Comparison of ENCODE assay signal across 22 cellular contexts in genomic region chr2:148998831-148999200, GRCh38. TPM values are rescaled to one million over a fixed set of nuclear protein-coding genes. Genes with fewer than 3 reads are reported as not detected.
DNase-seq lines count a peak whose midpoint lies in the region; ATAC-seq, FAIRE-seq and TF ChIP-seq lines count a peak whose summit lies in the region.
"Had no signal": no experiment of that assay in that cellular context is flagged by ENCODE, and none has a peak within 500 bp of the region (broad histone marks: within the 10 kb centered on the region; RNA-seq: fewer than 3 reads in every experiment).

No MANE protein-coding gene starts in this region.

- peak overlapping the region in 2 of 3 experiments; percentile 50 to 61 for H3K27ac Mint-ChIP-seq in nephron

- no peak overlapping the region for H2AFZ ChIP-seq in HepG2 (ENCODE audit: low read length)

- no peaks in the 10 kb centered on the region for H3K9me3 ChIP-seq in HepG2 (ENCODE audit: low read length)
- H3K9me3 ChIP-seq in right lobe of liver, result no peaks in the 10 kb centered on the region
- H3K9me3 ChIP-seq: BLaER1 treated with 17β-estradiol and CSF1 and Interleukin-3, amounts not matched to agents 10 nM and 100 nM; Caco-2; Peyer's patch; SJSA1 had no signal

- FAIRE-seq in HepG2 (lab: Jason Lieb, UNC), result no peak
- FAIRE-seq: GM12891, GM18507, H54 had no signal

- H3K4me3 ChIP-seq in HepG2 (replicated peaks in 1 of 3; ENCODE audit: insufficient read depth in 1 of 3, low read depth in 2 of 3, low read length in 3 of 3), result no peak overlapping the region
- no peak overlapping the region for H3K4me3 ChIP-seq in right lobe of liver
- no peak overlapping the region for H3K4me3 ChIP-seq in dorsolateral prefrontal cortex
- H3K4me3 ChIP-seq: BLaER1 treated with 17β-estradiol and CSF1 and Interleukin-3, amounts not matched to agents 10 nM and 100 nM; Peyer's patch; SJSA1 had no signal

- H3K9me3 Mint-ChIP-seq in nephron, result no peaks in the 10 kb centered on the region
- H3K9me3 Mint-ChIP-seq: CD4-positive, alpha-beta memory T cell had no signal

- no peak overlapping the region for H3K4me3 Mint-ChIP-seq in nephron
- H3K4me3 Mint-ChIP-seq: CD4-positive, alpha-beta memory T cell had no signal

- H3K4me1 Mint-ChIP-seq in nephron, result peaks cover 41% of the 10 kb centered on the region
- H3K4me1 Mint-ChIP-seq: CD4-positive, alpha-beta memory T cell had no signal

- TF ChIP-seq CTCF in HepG2 (CRISPR knock-in tag; IDR thresholded peaks at IDR 0.05) (no peak), right lobe of liver (IDR thresholded peaks at IDR 0.05) (no peak), dorsolateral prefrontal cortex (IDR thresholded peaks at IDR 0.05 in 54 of 56, conservative IDR thresholded peaks at IDR 0.05 in 2 of 56; ENCODE audit: low read depth in 1 of 56, partially characterized antibody in 56 of 56) (no peak), nephron (IDR thresholded peaks at IDR 0.05; ENCODE audit: unreplicated experiment in 3 of 3) (no peak), GM13977 (IDR thresholded peaks at IDR 0.05; ENCODE audit: extremely low read depth, insufficient read depth, missing control alignments) (no peak)

- in situ Hi-C loops in HepG2 (cut with HindIII; ENCODE audit: extremely low pct_ligation_motif_present, low pct_unique_long_range_greater_than_20kb), result loop anchor here (25.0 kb wide), 2 partner anchors 362 to 1062 kb away; partner anchors contain the start of gene EPC2
- in situ Hi-C loops in GM13977 (cut with MboI; ENCODE audit: low pct_unique_long_range_greater_than_20kb, low sequenced_read_pairs, unreplicated experiment), result loop anchor here (25.0 kb wide), 2 partner anchors 462 to 1012 kb away; no protein-coding TSS in a partner anchor

- no peak overlapping the region for H3K27ac ChIP-seq in HepG2 (ENCODE audit: extremely low read length, insufficient read depth, low read length)
- H3K27ac ChIP-seq in right lobe of liver, result no peak overlapping the region
- peak overlapping the region in 53 of 59 donors; percentile 4 to 93 (median 77) for H3K27ac ChIP-seq in dorsolateral prefrontal cortex
- H3K27ac ChIP-seq: BLaER1 treated with 17β-estradiol and CSF1 and Interleukin-3, amounts not matched to agents 10 nM and 100 nM; KMS-11; Peyer's patch; SJSA1 had no signal

- no peak for DNase-seq in HepG2 (ENCODE audit: low spot score)
- DNase-seq in right lobe of liver, result no peak
- DNase-seq in dorsolateral prefrontal cortex, result no peak
- no peak for DNase-seq in cerebellum (ENCODE audit: low spot score)
- no peak for DNase-seq in GM13977 (ENCODE audit: low spot score)
- DNase-seq: 8988T; Caco-2; CD4-positive, alpha-beta memory T cell; IMR-90; NCI-H1105 treated with DMSO at 0.1 percent for 48 hours; NCI-H2081 treated with DMSO at 0.1 percent for 48 hours; Peyer's patch had no signal

- H3K79me2 ChIP-seq in HepG2 (ENCODE audit: insufficient read depth, low read length), result no peaks in the 10 kb centered on the region

- ATAC-seq in HepG2 (no peak), right lobe of liver (no peak), GM18505 (IDR thresholded peaks at IDR 0.05; ENCODE audit: unreplicated experiment) (no peak), HG03565 (IDR thresholded peaks at IDR 0.05; ENCODE audit: unreplicated experiment) (no peak)

- H3K4me1 ChIP-seq in HepG2 (ENCODE audit: insufficient read depth, low read length) (no peaks in the 10 kb centered on the region), right lobe of liver (no peaks in the 10 kb centered on the region)
- H3K4me1 ChIP-seq: Peyer's patch, SJSA1 had no signal

- no peak for TF ChIP-seq RAD21 in HepG2 (CRISPR knock-in tag; IDR thresholded peaks at IDR 0.05)

- CTCF ChIA-PET in HepG2 (lab: Yijun Ruan, JAX; ENCODE audit: low intra/inter-chr PET ratio, low total read pairs), result no interaction called here

- no peak overlapping the region for H3K4me2 ChIP-seq in HepG2 (ENCODE audit: low read depth, low read length)
- H3K4me2 ChIP-seq: BLaER1 treated with 17β-estradiol and CSF1 and Interleukin-3, amounts not matched to agents 10 nM and 100 nM; KMS-11 had no signal

- no peak overlapping the region for H3K9ac ChIP-seq in HepG2 (ENCODE audit: insufficient read depth, low read depth, low read length)
- H3K9ac ChIP-seq: BLaER1 treated with 17β-estradiol and CSF1 and Interleukin-3, amounts not matched to agents 10 nM and 100 nM; KMS-11 had no signal

- 45% methylated on average over 4 of the region's 4 CpGs for WGBS in HepG2 (ENCODE audit: low lambda C conversion rate)
- WGBS in right lobe of liver (ENCODE audit: insufficient coverage, low coverage, low lambda C conversion rate, missing lambda C conversion rate), result 74% methylated on average over 3 of the region's 4 CpGs

- no peaks in the 10 kb centered on the region for H4K20me1 ChIP-seq in HepG2 (ENCODE audit: insufficient read depth, low read length)
- H4K20me1 ChIP-seq: BLaER1 treated with 17β-estradiol and CSF1 and Interleukin-3, amounts not matched to agents 10 nM and 100 nM had no signal

- TF ChIP-seq EP300 in HepG2 (IDR thresholded peaks at IDR 0.05; ENCODE audit: low read depth in 2 of 2, low read length in 2 of 2) (no peak), HepG2 (CRISPR knock-in tag; IDR thresholded peaks at IDR 0.05; ENCODE audit: borderline replicate concordance) (no peak)

- TF ChIP-seq POLR2A in HepG2 (IDR thresholded peaks at IDR 0.05; ENCODE audit: insufficient read depth in 1 of 2, low read depth in 2 of 2, low read length in 2 of 2) (no peak), right lobe of liver (IDR thresholded peaks at IDR 0.05) (no peak), GM18505 (IDR thresholded peaks at IDR 0.05; ENCODE audit: borderline replicate concordance, extremely low read depth, insufficient read depth, insufficient read length) (no peak)

- intact Hi-C loops in HepG2 (cut with micrococcal nuclease; ENCODE audit: unreplicated experiment), result no loop called here
- intact Hi-C loops in right lobe of liver (cut with DNase I), result no loop called here
- intact Hi-C loops in dorsolateral prefrontal cortex (cut with DNase I), result no loop called here

- H3K27me3 Mint-ChIP-seq in nephron (ENCODE audit: low read depth), result peaks cover 4% of the 10 kb centered on the region
- H3K27me3 Mint-ChIP-seq: CD4-positive, alpha-beta memory T cell had no signal

- H3K27me3 ChIP-seq in HepG2 (ENCODE audit: control insufficient read depth in 1 of 2, insufficient read depth in 2 of 2, low read length in 2 of 2) (peaks cover 0 to 38% of the 10 kb centered on the region in 2 experiments; a peak in 2 of 5 replicates), right lobe of liver (no peaks in the 10 kb centered on the region), dorsolateral prefrontal cortex (no peaks in the 10 kb centered on the region)
- H3K27me3 ChIP-seq: BLaER1 treated with 17β-estradiol and CSF1 and Interleukin-3, amounts not matched to agents 10 nM and 100 nM; Peyer's patch had no signal

- POLR2A ChIA-PET in HepG2 (lab: Yijun Ruan, JAX), result no interaction called here

- H3K36me3 ChIP-seq in HepG2 (replicated peaks in 1 of 2; ENCODE audit: control insufficient read depth in 1 of 2, insufficient read depth in 2 of 2, low read length in 2 of 2), result no peaks in the 10 kb centered on the region
- no peaks in the 10 kb centered on the region for H3K36me3 ChIP-seq in right lobe of liver
- H3K36me3 ChIP-seq: Peyer's patch, SJSA1 had no signal

- BruUV-seq in HepG2 (replicated peaks; lab: Mats Ljungman, UMichigan), result no TSS peak

- peaks cover 36% of the 10 kb centered on the region for H3K36me3 Mint-ChIP-seq in nephron (ENCODE audit: low read depth)

TF ChIP-seq in HepG2, 621 proteins besides CTCF, POLR2A, EP300 and RAD21:
- TF ChIP-seq ZBTB42 (CRISPR knock-in tag; IDR thresholded peaks at IDR 0.05) (no peak), MNT (IDR thresholded peaks at IDR 0.05) (peak; percentile 76), ZNF788 (CRISPR knock-in tag; IDR thresholded peaks at IDR 0.05; ENCODE audit: borderline replicate concordance) (no peak)

RNA-seq across cellular contexts. Expression of gene LYPD6B, which starts 39.7 kb away (rescaled TPM):
- not detected in 2 replicates for total RNA-seq in HepG2 (2016; rRNA removed; fragmentation: Illumina TruSeq; extraction: Trizol)
- not detected in 2 replicates for total RNA-seq in HepG2 (2016; cell fraction: cytosol; rRNA removed; fragmentation: Illumina TruSeq; extraction: Trizol; ENCODE audit: low read depth)
- total RNA-seq in HepG2 (2016; cell fraction: insoluble cytoplasmic fraction; rRNA removed; fragmentation: Illumina TruSeq; extraction: Trizol), result not detected in 2 replicates
- total RNA-seq in HepG2 (2016; cell fraction: membrane; rRNA removed; fragmentation: Illumina TruSeq; extraction: Trizol), result not detected in 2 replicates
- total RNA-seq in HepG2 (2016; cell fraction: nucleus; rRNA removed; fragmentation: Illumina TruSeq; extraction: Trizol), result not detected in 2 replicates
- not detected in 2 replicates for polyA plus RNA-seq in HepG2 (2011; rRNA removed)
- not detected in 2 replicates for polyA plus RNA-seq in HepG2 (2011; cell fraction: cytosol; rRNA removed)
- polyA plus RNA-seq in HepG2 (2011; cell fraction: nucleus; rRNA removed), result not detected in 2 replicates
- not detected in 2 replicates for polyA plus RNA-seq in HepG2 (2012)
- not detected in 2 replicates for polyA plus RNA-seq in HepG2 (2016; cell fraction: cytosol; fragmentation: Illumina TruSeq; extraction: Trizol; ENCODE audit: low read depth)
- not detected in 2 replicates for polyA plus RNA-seq in HepG2 (2016; cell fraction: insoluble cytoplasmic fraction; fragmentation: Illumina TruSeq; extraction: Trizol; ENCODE audit: low read depth)
- polyA plus RNA-seq in HepG2 (2016; cell fraction: membrane; fragmentation: Illumina TruSeq; extraction: Trizol; ENCODE audit: low read depth), result not detected in 2 replicates
- not detected in 2 replicates for polyA plus RNA-seq in HepG2 (2016; cell fraction: nucleus; fragmentation: Illumina TruSeq; extraction: Trizol; ENCODE audit: insufficient read depth, low read depth)
- not detected in 2 replicates for polyA minus RNA-seq in HepG2 (2011; rRNA and poly(A)+ RNA removed; ENCODE audit: low replicate concordance)
- polyA minus RNA-seq in HepG2 (2011; cell fraction: cytosol; rRNA and poly(A)+ RNA removed), result not detected in 2 replicates
- polyA minus RNA-seq in HepG2 (2011; cell fraction: nucleus; rRNA and poly(A)+ RNA removed), result not detected in 2 replicates
- under 1 TPM in 2 of 6 experiments, not detected in 4; 0.30 to 0.31 TPM for total RNA-seq in right lobe of liver
- total RNA-seq in dorsolateral prefrontal cortex, result 1 to 10 TPM in 118 of 120 experiments, under 1 TPM in 2; 0.46 to 6.9 (median 2.8) TPM
- 0.91 TPM for total RNA-seq in cerebellum
- total RNA-seq: CD4-positive, alpha-beta memory T cell; IMR-90; OCI-LY7 had no signal
- polyA plus RNA-seq: CD4-positive, alpha-beta memory T cell had no signal

Comparison
In these comparisons a context has a peak if more than half of its experiments do, and no peak if none do; other contexts are left out.
1. H3K27ac ChIP-seq: peak in dorsolateral prefrontal cortex (53 of 59); none in HepG2 (single experiment) and right lobe of liver (0 of 3).